ENCODE assay signal across 1 cellular context in the genomic region with DNA sequence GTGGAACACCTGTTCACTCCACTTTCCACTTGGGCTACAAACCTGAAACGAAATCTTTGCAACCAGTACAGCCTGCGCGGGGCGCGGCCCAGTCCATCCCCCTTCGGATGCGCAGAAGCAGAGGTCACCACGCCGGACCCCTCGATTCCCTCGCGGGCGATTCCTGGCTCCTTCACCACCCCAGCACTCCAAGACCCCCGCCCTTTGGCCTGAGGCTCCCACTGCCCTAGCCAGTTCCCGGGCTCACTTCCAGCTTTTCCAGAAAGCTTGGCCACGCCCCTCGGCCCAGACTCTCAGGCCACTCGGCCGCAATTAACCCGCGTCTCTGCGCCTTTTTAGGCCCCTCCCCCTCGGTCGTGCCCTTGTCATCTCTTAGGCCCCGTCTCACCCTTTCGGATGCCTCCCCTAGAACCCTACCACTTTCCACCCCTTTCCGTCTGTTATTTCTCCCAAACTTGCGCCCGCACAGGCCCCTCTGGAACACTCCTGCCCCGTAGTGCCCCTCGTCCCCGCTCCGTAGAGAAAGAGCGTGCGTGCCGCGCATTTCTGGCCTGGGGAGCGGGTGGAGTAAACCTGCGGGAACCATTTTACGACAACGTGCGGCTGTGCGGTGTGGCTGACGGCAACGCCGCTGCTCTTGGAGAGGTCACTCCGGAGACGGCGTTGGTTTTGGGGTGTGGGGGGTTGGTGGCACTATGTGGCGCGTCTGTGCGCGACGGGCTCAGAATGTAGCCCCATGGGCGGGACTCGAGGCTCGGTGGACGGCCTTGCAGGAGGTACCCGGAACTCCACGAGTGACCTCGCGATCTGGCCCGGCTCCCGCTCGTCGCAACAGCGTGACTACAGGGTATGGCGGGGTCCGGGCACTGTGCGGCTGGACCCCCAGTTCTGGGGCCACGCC.
TF ChIP-seq lines count a peak whose summit lies in the region.

A gene (plus strand): TSS at position 631 of the 901 bp plus-strand sequence. CDS start 65 bp downstream, at position 696.

TF ChIP-seq in HepG2, 621 proteins besides CTCF, POLR2A, EP300 and RAD21 (continued from another document and continues in another):
- TF ChIP-seq, protein P1, sequence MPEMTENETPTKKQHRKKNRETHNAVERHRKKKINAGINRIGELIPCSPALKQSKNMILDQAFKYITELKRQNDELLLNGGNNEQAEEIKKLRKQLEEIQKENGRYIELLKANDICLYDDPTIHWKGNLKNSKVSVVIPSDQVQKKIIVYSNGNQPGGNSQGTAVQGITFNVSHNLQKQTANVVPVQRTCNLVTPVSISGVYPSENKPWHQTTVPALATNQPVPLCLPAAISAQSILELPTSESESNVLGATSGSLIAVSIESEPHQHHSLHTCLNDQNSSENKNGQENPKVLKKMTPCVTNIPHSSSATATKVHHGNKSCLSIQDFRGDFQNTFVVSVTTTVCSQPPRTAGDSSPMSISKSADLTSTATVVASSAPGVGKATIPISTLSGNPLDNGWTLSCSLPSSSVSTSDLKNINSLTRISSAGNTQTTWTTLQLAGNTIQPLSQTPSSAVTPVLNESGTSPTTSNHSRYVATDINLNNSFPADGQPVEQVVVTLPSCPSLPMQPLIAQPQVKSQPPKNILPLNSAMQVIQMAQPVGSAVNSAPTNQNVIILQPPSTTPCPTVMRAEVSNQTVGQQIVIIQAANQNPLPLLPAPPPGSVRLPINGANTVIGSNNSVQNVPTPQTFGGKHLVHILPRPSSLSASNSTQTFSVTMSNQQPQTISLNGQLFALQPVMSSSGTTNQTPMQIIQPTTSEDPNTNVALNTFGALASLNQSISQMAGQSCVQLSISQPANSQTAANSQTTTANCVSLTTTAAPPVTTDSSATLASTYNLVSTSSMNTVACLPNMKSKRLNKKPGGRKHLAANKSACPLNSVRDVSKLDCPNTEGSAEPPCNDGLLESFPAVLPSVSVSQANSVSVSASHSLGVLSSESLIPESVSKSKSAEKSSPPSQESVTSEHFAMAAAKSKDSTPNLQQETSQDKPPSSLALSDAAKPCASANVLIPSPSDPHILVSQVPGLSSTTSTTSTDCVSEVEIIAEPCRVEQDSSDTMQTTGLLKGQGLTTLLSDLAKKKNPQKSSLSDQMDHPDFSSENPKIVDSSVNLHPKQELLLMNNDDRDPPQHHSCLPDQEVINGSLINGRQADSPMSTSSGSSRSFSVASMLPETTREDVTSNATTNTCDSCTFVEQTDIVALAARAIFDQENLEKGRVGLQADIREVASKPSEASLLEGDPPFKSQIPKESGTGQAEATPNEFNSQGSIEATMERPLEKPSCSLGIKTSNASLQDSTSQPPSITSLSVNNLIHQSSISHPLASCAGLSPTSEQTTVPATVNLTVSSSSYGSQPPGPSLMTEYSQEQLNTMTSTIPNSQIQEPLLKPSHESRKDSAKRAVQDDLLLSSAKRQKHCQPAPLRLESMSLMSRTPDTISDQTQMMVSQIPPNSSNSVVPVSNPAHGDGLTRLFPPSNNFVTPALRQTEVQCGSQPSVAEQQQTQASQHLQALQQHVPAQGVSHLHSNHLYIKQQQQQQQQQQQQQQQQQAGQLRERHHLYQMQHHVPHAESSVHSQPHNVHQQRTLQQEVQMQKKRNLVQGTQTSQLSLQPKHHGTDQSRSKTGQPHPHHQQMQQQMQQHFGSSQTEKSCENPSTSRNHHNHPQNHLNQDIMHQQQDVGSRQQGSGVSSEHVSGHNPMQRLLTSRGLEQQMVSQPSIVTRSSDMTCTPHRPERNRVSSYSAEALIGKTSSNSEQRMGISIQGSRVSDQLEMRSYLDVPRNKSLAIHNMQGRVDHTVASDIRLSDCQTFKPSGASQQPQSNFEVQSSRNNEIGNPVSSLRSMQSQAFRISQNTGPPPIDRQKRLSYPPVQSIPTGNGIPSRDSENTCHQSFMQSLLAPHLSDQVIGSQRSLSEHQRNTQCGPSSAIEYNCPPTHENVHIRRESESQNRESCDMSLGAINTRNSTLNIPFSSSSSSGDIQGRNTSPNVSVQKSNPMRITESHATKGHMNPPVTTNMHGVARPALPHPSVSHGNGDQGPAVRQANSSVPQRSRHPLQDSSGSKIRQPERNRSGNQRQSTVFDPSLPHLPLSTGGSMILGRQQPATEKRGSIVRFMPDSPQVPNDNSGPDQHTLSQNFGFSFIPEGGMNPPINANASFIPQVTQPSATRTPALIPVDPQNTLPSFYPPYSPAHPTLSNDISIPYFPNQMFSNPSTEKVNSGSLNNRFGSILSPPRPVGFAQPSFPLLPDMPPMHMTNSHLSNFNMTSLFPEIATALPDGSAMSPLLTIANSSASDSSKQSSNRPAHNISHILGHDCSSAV (CRISPR knock-in tag; IDR thresholded peaks at IDR 0.05; ENCODE audit: borderline replicate concordance): peak; percentile 59; the same call in 1 of the 2 replicates
- peak; percentile 57; the same call in 1 of the 2 replicates for TF ChIP-seq ZNF766 (CRISPR knock-in tag; IDR thresholded peaks at IDR 0.05; ENCODE audit: borderline replicate concordance)
- TF ChIP-seq MTA1 (CRISPR knock-in tag; IDR thresholded peaks at IDR 0.05; ENCODE audit: borderline replicate concordance): peak; percentile 95; the same call in 1 of the 2 replicates
- TF ChIP-seq PHF5A (CRISPR knock-in tag; IDR thresholded peaks at IDR 0.05; ENCODE audit: low read depth, unreplicated experiment): peak; percentile 74
- no peak for TF ChIP-seq PHB2 (IDR thresholded peaks at IDR 0.05; ENCODE audit: partially characterized antibody)
- TF ChIP-seq ZBTB3 (CRISPR knock-in tag; IDR thresholded peaks at IDR 0.05; ENCODE audit: borderline replicate concordance, low read depth): peak; percentile 47; the same call in 1 of the 2 replicates
- TF ChIP-seq ZNF678 (CRISPR knock-in tag; IDR thresholded peaks at IDR 0.05): peak; percentile 76; the same call in 1 of the 2 replicates
- peak; percentile 23; the same call in 1 of the 2 replicates for TF ChIP-seq ZNF101 (CRISPR knock-in tag; IDR thresholded peaks at IDR 0.05; ENCODE audit: borderline replicate concordance, low read depth)
- TF ChIP-seq CREB1 (IDR thresholded peaks at IDR 0.05): peak; percentile 22; the same call in 1 of the 2 replicates
- TF ChIP-seq CREB1 (CRISPR knock-in tag; IDR thresholded peaks at IDR 0.05): peak; percentile 77; the same call in 1 of the 2 replicates
- peak; percentile 93 for TF ChIP-seq ZNF274 (CRISPR knock-in tag; IDR thresholded peaks at IDR 0.05)
- TF ChIP-seq STAG1 (CRISPR knock-in tag; IDR thresholded peaks at IDR 0.05): no peak
- TF ChIP-seq HMG20B (CRISPR knock-in tag; conservative IDR thresholded peaks at IDR 0.05): peak; percentile 27; the same call in 1 of the 2 replicates
- TF ChIP-seq, protein P2, sequence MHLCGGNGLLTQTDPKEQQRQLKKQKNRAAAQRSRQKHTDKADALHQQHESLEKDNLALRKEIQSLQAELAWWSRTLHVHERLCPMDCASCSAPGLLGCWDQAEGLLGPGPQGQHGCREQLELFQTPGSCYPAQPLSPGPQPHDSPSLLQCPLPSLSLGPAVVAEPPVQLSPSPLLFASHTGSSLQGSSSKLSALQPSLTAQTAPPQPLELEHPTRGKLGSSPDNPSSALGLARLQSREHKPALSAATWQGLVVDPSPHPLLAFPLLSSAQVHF (CRISPR knock-in tag; IDR thresholded peaks at IDR 0.05): peak; percentile 63; the same call in 1 of the 2 replicates
- no peak for TF ChIP-seq NFE2 (CRISPR knock-in tag; IDR thresholded peaks at IDR 0.05)
- TF ChIP-seq, protein P3, sequence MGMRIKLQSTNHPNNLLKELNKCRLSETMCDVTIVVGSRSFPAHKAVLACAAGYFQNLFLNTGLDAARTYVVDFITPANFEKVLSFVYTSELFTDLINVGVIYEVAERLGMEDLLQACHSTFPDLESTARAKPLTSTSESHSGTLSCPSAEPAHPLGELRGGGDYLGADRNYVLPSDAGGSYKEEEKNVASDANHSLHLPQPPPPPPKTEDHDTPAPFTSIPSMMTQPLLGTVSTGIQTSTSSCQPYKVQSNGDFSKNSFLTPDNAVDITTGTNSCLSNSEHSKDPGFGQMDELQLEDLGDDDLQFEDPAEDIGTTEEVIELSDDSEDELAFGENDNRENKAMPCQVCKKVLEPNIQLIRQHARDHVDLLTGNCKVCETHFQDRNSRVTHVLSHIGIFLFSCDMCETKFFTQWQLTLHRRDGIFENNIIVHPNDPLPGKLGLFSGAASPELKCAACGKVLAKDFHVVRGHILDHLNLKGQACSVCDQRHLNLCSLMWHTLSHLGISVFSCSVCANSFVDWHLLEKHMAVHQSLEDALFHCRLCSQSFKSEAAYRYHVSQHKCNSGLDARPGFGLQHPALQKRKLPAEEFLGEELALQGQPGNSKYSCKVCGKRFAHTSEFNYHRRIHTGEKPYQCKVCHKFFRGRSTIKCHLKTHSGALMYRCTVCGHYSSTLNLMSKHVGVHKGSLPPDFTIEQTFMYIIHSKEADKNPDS (CRISPR knock-in tag; IDR thresholded peaks at IDR 0.05): peak; percentile 81; the same call in 1 of the 2 replicates
- TF ChIP-seq, protein P4, sequence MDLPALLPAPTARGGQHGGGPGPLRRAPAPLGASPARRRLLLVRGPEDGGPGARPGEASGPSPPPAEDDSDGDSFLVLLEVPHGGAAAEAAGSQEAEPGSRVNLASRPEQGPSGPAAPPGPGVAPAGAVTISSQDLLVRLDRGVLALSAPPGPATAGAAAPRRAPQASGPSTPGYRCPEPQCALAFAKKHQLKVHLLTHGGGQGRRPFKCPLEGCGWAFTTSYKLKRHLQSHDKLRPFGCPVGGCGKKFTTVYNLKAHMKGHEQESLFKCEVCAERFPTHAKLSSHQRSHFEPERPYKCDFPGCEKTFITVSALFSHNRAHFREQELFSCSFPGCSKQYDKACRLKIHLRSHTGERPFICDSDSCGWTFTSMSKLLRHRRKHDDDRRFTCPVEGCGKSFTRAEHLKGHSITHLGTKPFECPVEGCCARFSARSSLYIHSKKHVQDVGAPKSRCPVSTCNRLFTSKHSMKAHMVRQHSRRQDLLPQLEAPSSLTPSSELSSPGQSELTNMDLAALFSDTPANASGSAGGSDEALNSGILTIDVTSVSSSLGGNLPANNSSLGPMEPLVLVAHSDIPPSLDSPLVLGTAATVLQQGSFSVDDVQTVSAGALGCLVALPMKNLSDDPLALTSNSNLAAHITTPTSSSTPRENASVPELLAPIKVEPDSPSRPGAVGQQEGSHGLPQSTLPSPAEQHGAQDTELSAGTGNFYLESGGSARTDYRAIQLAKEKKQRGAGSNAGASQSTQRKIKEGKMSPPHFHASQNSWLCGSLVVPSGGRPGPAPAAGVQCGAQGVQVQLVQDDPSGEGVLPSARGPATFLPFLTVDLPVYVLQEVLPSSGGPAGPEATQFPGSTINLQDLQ (CRISPR knock-in tag; IDR thresholded peaks at IDR 0.05): peak; percentile 43; the same call in 1 of the 2 replicates
- TF ChIP-seq, protein P5, sequence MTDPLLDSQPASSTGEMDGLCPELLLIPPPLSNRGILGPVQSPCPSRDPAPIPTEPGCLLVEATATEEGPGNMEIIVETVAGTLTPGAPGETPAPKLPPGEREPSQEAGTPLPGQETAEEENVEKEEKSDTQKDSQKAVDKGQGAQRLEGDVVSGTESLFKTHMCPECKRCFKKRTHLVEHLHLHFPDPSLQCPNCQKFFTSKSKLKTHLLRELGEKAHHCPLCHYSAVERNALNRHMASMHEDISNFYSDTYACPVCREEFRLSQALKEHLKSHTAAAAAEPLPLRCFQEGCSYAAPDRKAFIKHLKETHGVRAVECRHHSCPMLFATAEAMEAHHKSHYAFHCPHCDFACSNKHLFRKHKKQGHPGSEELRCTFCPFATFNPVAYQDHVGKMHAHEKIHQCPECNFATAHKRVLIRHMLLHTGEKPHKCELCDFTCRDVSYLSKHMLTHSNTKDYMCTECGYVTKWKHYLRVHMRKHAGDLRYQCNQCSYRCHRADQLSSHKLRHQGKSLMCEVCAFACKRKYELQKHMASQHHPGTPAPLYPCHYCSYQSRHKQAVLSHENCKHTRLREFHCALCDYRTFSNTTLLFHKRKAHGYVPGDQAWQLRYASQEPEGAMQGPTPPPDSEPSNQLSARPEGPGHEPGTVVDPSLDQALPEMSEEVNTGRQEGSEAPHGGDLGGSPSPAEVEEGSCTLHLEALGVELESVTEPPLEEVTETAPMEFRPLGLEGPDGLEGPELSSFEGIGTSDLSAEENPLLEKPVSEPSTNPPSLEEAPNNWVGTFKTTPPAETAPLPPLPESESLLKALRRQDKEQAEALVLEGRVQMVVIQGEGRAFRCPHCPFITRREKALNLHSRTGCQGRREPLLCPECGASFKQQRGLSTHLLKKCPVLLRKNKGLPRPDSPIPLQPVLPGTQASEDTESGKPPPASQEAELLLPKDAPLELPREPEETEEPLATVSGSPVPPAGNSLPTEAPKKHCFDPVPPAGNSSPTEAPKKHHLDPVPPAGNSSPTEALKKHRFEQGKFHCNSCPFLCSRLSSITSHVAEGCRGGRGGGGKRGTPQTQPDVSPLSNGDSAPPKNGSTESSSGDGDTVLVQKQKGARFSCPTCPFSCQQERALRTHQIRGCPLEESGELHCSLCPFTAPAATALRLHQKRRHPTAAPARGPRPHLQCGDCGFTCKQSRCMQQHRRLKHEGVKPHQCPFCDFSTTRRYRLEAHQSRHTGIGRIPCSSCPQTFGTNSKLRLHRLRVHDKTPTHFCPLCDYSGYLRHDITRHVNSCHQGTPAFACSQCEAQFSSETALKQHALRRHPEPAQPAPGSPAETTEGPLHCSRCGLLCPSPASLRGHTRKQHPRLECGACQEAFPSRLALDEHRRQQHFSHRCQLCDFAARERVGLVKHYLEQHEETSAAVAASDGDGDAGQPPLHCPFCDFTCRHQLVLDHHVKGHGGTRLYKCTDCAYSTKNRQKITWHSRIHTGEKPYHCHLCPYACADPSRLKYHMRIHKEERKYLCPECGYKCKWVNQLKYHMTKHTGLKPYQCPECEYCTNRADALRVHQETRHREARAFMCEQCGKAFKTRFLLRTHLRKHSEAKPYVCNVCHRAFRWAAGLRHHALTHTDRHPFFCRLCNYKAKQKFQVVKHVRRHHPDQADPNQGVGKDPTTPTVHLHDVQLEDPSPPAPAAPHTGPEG (CRISPR knock-in tag; IDR thresholded peaks at IDR 0.05): 0 out of 2 replicates have a peak, but pooled peaks have one; percentile 52
- peak; percentile 28; the same call in 1 of the 2 replicates for TF ChIP-seq ZSCAN25 (CRISPR knock-in tag; IDR thresholded peaks at IDR 0.05)
- peak; percentile 97 for TF ChIP-seq NR2C2 (CRISPR knock-in tag; IDR thresholded peaks at IDR 0.05; ENCODE audit: borderline replicate concordance)
- no peak for TF ChIP-seq ZNF879 (CRISPR knock-in tag; IDR thresholded peaks at IDR 0.05)
- TF ChIP-seq, protein P6, sequence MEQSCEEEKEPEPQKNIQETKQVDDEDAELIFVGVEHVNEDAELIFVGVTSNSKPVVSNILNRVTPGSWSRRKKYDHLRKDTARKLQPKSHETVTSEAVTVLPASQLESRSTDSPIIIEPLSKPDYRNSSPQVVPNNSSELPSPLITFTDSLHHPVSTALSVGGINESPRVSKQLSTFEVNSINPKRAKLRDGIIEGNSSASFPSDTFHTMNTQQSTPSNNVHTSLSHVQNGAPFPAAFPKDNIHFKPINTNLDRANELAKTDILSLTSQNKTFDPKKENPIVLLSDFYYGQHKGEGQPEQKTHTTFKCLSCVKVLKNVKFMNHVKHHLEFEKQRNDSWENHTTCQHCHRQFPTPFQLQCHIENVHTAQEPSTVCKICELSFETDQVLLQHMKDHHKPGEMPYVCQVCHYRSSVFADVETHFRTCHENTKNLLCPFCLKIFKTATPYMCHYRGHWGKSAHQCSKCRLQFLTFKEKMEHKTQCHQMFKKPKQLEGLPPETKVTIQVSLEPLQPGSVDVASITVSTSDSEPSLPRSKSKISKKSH (CRISPR knock-in tag; IDR thresholded peaks at IDR 0.05; ENCODE audit: borderline replicate concordance): 0 out of 2 replicates have a peak, but pooled peaks have one; percentile 67
- peak; percentile 65; the same call in 1 of the 2 replicates for TF ChIP-seq ZNF430 (CRISPR knock-in tag; IDR thresholded peaks at IDR 0.05)
- 0 out of 2 replicates have a peak, but pooled peaks have one; percentile 40 for TF ChIP-seq ZNF564 (CRISPR knock-in tag; IDR thresholded peaks at IDR 0.05)
- peak; percentile 23; the same call in 1 of the 2 replicates for TF ChIP-seq SIX4 (CRISPR knock-in tag; IDR thresholded peaks at IDR 0.05)
- peak; percentile 54 for TF ChIP-seq NCOR1 (IDR thresholded peaks at IDR 0.05; ENCODE audit: borderline replicate concordance, low read length)
- TF ChIP-seq RBAK (CRISPR knock-in tag; IDR thresholded peaks at IDR 0.05): 0 out of 2 replicates have a peak, but pooled peaks have one; percentile 12
- TF ChIP-seq NFIB (CRISPR knock-in tag; IDR thresholded peaks at IDR 0.05; ENCODE audit: borderline replicate concordance): no peak
- TF ChIP-seq ZNF629 (CRISPR knock-in tag; conservative IDR thresholded peaks at IDR 0.05): 0 out of 2 replicates have a peak, but pooled peaks have one; percentile 18
